12 cellular contexts compared by ENCODE assay signal in the genomic region with DNA sequence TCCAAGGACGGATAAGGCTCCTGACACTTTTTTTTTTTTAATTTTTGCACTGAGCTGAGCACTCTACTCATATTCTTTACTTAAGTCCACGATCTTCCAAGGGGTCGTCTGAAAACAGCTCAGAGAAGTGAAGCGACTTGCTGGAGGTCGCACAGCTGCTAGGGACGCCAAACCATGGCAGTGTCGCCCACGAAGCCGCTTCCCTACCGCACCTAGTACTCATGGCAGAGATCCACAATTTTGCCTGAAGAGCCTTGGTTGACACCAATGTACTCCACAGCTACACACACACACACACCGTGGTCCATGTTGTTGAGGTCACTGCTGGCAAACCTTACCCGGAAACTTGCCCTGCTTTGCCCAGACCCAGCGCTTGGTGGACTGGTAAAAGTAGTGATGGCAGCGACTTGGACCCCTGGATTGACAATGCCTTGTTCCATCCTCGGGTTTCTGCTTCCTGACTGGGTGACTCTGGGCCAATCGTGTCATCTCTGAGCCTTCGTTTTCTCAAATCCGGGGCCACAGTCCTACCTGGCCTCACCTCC. TPM values are rescaled to one million over a fixed set of nuclear protein-coding genes. Genes with fewer than 3 reads are reported as not detected.
DNase-seq lines count a peak whose midpoint lies in the region; ATAC-seq and TF ChIP-seq lines count a peak whose summit lies in the region.
"Had no signal": no experiment of that assay in that cellular context is flagged by ENCODE, and none has a peak within 500 bp of the region (broad histone marks: within the 10 kb centered on the region; RNA-seq: fewer than 3 reads in every experiment).

No MANE protein-coding gene starts in this region.

- H3K4me1 Mint-ChIP-seq in MCF 10A (ENCODE audit: insufficient read depth, unreplicated experiment): peaks cover 17% of the 10 kb centered on the region

- ATAC-seq in gastrocnemius medialis: no peak
- ATAC-seq in GM18873 (IDR thresholded peaks at IDR 0.05; ENCODE audit: low FRiP score, unreplicated experiment): no peak

- intact Hi-C loops in MCF 10A (cut with micrococcal nuclease) (loop anchor here (5.0 kb wide), 1 partner anchor 829 kb away; no protein-coding TSS in a partner anchor), gastrocnemius medialis (cut with DNase I; ENCODE audit: low total_unique reads) (loop anchor here (10.0 kb wide), 2 partner anchors 177 to 283 kb away; a partner anchor contains a TSS)

- H3K9me3 Mint-ChIP-seq in MCF 10A (ENCODE audit: unreplicated experiment): no peaks in the 10 kb centered on the region
- H3K9me3 Mint-ChIP-seq: stimulated activated naive B cell treated with anti-CD40 and anti-IgM and Interleukin-4, amounts not matched to agents 10 μg/mL and 1 μg/mL and 100 μg/mL, for 72 hours had no signal

- no peak for TF ChIP-seq POLR2A in gastrocnemius medialis (IDR thresholded peaks at IDR 0.05)

- no TSS peak for BruUV-seq in MCF 10A (replicated peaks; lab: Mats Ljungman, UMichigan)

- no peaks in the 10 kb centered on the region for H3K36me3 ChIP-seq in H7 (replicated peaks; ENCODE audit: control insufficient read depth, insufficient read depth, low read length)
- no peaks in the 10 kb centered on the region for H3K36me3 ChIP-seq in gastrocnemius medialis

- H3K27ac Mint-ChIP-seq in MCF 10A (ENCODE audit: low read depth, unreplicated experiment): no peak overlapping the region
- H3K27ac Mint-ChIP-seq: stimulated activated naive B cell treated with anti-CD40 and anti-IgM and Interleukin-4, amounts not matched to agents 10 μg/mL and 1 μg/mL and 100 μg/mL, for 72 hours had no signal

- peaks cover 33% of the 10 kb centered on the region for H3K27me3 ChIP-seq in H7 (ENCODE audit: control insufficient read depth, insufficient read depth, low read length)
- H3K27me3 ChIP-seq in gastrocnemius medialis: peaks cover 0 to 14% (median 4%) of the 10 kb centered on the region in 3 donors

- TF ChIP-seq CTCF in MCF 10A (IDR thresholded peaks at IDR 0.05; ENCODE audit: unreplicated experiment): no peak
- no peak for TF ChIP-seq CTCF in gastrocnemius medialis (IDR thresholded peaks at IDR 0.05 in 4 of 5, conservative IDR thresholded peaks at IDR 0.05 in 1 of 5)

- H3K27ac ChIP-seq in gastrocnemius medialis: no peak overlapping the region

- H3K27me3 Mint-ChIP-seq in MCF 10A (ENCODE audit: insufficient read depth, unreplicated experiment): no peaks in the 10 kb centered on the region

- H3K4me3 Mint-ChIP-seq in MCF 10A (ENCODE audit: unreplicated experiment): peak overlapping the region; percentile 74
- H3K4me3 Mint-ChIP-seq: stimulated activated naive B cell treated with anti-CD40 and anti-IgM and Interleukin-4, amounts not matched to agents 10 μg/mL and 1 μg/mL and 100 μg/mL, for 72 hours had no signal

- H3K4me1 ChIP-seq in gastrocnemius medialis: peaks cover 0 to 6% of the 10 kb centered on the region in 2 donors

- POLR2A ChIA-PET in MCF 10A (lab: Yijun Ruan, JAX): interaction anchor here (0.7 kb wide), 1 partner anchor 137 kb away, joined by 3 read pairs; no protein-coding TSS in a partner anchor

- CTCF ChIA-PET in MCF 10A (lab: Yijun Ruan, JAX): interaction anchor here (0.6 to 5.2 kb wide), 31 partner anchors 9 to 1036 kb away, joined by 3 to 57 read pairs (median 3); no protein-coding TSS in a partner anchor

- no peaks in the 10 kb centered on the region for H3K9me3 ChIP-seq in gastrocnemius medialis

- in situ Hi-C loops in gastrocnemius medialis (cut with MboI; ENCODE audit: low sequenced_read_pairs in 4 of 4) (loop anchor here in 3 of 4 donors (5.0 to 25.0 kb wide), 3 partner anchors 314 to 614 kb away; no protein-coding TSS in a partner anchor), ACHN (cut with HindIII; ENCODE audit: low pct_ligation_motif_present, low pct_unique_long_range_greater_than_20kb, low sequenced_read_pairs) (no loop called here)

- DNase-seq in H7: peak; percentile 22
- DNase-seq in MCF 10A (ENCODE audit: unreplicated experiment): no peak
- DNase-seq in gastrocnemius medialis: no peak
- DNase-seq in ACHN: no peak
- no peak for DNase-seq in hypothalamus (lab: John Stamatoyannopoulos, UW)
- DNase-seq in cerebellar cortex (ENCODE audit: low spot score): no peak
- DNase-seq: activated naive CD4-positive, alpha-beta T cell treated with anti-CD3 and anti-CD28 coated beads, Interleukin-2, amount 50 U/mL, for 16 hours; foreskin melanocyte; stimulated activated naive B cell treated with anti-CD40 and anti-IgM and Interleukin-4, amounts not matched to agents 10 μg/mL and 1 μg/mL and 100 μg/mL, for 72 hours had no signal

- H3K36me3 Mint-ChIP-seq in MCF 10A (ENCODE audit: insufficient read depth, unreplicated experiment): no peaks in the 10 kb centered on the region
- H3K36me3 Mint-ChIP-seq: stimulated activated naive B cell treated with anti-CD40 and anti-IgM and Interleukin-4, amounts not matched to agents 10 μg/mL and 1 μg/mL and 100 μg/mL, for 72 hours had no signal

- peak overlapping the region; percentile 50 for H3K4me3 ChIP-seq in H7 (ENCODE audit: insufficient read depth, low read depth, low read length)
- H3K4me3 ChIP-seq in iPS-11a (ENCODE audit: low read depth, low read length): peak overlapping the region; percentile 50
- H3K4me3 ChIP-seq in gastrocnemius medialis: peak overlapping the region; percentile 20 to 48 (median 36)

RNA-seq across cellular contexts. Expression of a gene that starts 0.5 kb away (rescaled TPM):
- total RNA-seq in H7 (2014; rRNA removed; shearing (Covaris generic)): 0.48 and 0.97 TPM in 2 replicates
- total RNA-seq in MCF 10A (2022) (0.34 and 0.89 TPM in 2 replicates), gastrocnemius medialis (1 to 10 TPM in 3 of 4 donors, under 1 TPM in 1; 0.97 to 6.1 (median 3.4) TPM)
- total RNA-seq: NCI-H460 had no signal
